In the genomic region with DNA sequence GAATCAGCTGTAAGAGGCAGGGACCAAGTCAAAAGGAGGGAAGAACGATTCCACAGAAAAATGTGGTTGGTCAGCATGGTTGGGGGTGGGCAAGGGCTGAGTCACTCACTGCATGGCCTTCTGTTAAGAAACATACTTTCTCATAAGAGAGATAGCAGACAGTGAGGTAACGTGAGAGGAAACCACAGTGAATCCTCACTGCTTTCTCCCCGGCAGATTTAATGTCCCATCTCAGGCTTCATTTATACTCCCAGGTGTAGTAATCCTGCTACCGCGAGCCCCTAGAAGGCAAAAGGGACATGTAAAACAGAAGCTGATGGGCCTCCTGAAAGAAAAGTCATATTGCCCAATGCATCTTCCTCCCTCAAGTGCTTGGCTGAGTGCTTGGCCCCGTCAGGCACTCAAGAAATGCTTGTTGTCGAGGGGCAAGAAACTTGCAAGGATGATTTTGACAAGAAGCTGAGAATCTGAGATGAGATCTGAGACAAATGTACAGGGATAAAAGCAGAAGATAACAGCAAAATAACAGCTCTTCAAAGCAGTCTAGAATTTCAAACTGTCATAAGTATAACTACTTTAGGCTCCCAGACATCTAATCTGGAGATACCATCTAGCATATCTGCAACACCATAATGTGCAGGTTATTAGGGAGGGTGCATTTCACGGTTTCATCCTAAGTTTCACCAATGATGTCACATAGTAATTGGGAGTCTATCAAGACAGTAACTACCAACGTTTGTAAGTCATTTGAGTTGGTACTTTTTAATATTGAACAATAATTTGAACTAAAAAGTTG, we compare ENCODE assay signal across 8 cellular contexts. TPM values are rescaled to one million over a fixed set of nuclear protein-coding genes. Genes with fewer than 3 reads are reported as not detected.
A peak's percentile ranks its signal among the peaks of the same experiment; 100 is the strongest.
DNase-seq lines count a peak whose midpoint lies in the region; ATAC-seq and TF ChIP-seq lines count a peak whose summit lies in the region.

No MANE protein-coding gene starts in this region.

- H3K9me3 Mint-ChIP-seq in CD4-positive, alpha-beta T cell = no peaks in the 10 kb centered on the region
- no peaks in the 10 kb centered on the region for H3K9me3 Mint-ChIP-seq in stimulated activated memory B cell treated with anti-CD40 and anti-IgM and Interleukin-4, amounts not matched to agents 10 μg/mL and 1 μg/mL and 100 μg/mL, for 72 hours

- H3K36me3 ChIP-seq in esophagus squamous epithelium = no peaks in the 10 kb centered on the region

- 45 to 57% methylated on average over 5 to 7 of the region's 9 CpGs for WGBS in esophagus squamous epithelium, 2 donors

- ATAC-seq in CD4-positive, alpha-beta T cell (ENCODE audit: poor library complexity) = peak; percentile 71
- ATAC-seq in HG02885 (IDR thresholded peaks at IDR 0.05; ENCODE audit: poor library complexity, unreplicated experiment) (peak; percentile 48), foreskin keratinocyte (peak; percentile 72), left colon (no peak)
- ATAC-seq in stimulated activated memory B cell treated with anti-CD40 and anti-IgM and Interleukin-4, amounts not matched to agents 10 μg/mL and 1 μg/mL and 100 μg/mL, for 72 hours = peak; percentile 73

- TF ChIP-seq CTCF in CD4-positive, alpha-beta T cell (IDR thresholded peaks at IDR 0.05) = no peak
- no peak for TF ChIP-seq CTCF in foreskin keratinocyte (conservative IDR thresholded peaks at IDR 0.05)
- no peak for TF ChIP-seq CTCF in esophagus squamous epithelium (IDR thresholded peaks at IDR 0.05)

- intact Hi-C loops in CD4-positive, alpha-beta T cell (cut with DNase I, micrococcal nuclease) = no loop called here
- intact Hi-C loops in esophagus squamous epithelium (cut with DNase I) = no loop called here
- intact Hi-C loops in left colon (cut with DNase I, micrococcal nuclease) = no loop called here

- H3K4me1 Mint-ChIP-seq in CD4-positive, alpha-beta T cell (ENCODE audit: low read depth) = peaks cover 54% of the 10 kb centered on the region
- H3K4me1 Mint-ChIP-seq in stimulated activated memory B cell treated with anti-CD40 and anti-IgM and Interleukin-4, amounts not matched to agents 10 μg/mL and 1 μg/mL and 100 μg/mL, for 72 hours = peaks cover 26% of the 10 kb centered on the region

- CTCF ChIA-PET in CD4-positive, alpha-beta T cell (lab: Charles Lee) = interaction anchor here (1.2 kb wide), 1 partner anchor 52 kb away, joined by 3 read pairs; no protein-coding TSS in a partner anchor

- TF ChIP-seq POLR2A in esophagus squamous epithelium (IDR thresholded peaks at IDR 0.05) = no peak

- no peaks in the 10 kb centered on the region for H3K9me3 ChIP-seq in CD4-positive, alpha-beta T cell (ENCODE audit: control insufficient read depth, low read length)
- no peaks in the 10 kb centered on the region for H3K9me3 ChIP-seq in esophagus squamous epithelium

- peaks cover 8% of the 10 kb centered on the region for H3K4me1 ChIP-seq in foreskin keratinocyte
- no peaks in the 10 kb centered on the region for H3K4me1 ChIP-seq in esophagus squamous epithelium

- H3K27me3 Mint-ChIP-seq in CD4-positive, alpha-beta T cell = no peaks in the 10 kb centered on the region
- H3K27me3 Mint-ChIP-seq in stimulated activated memory B cell treated with anti-CD40 and anti-IgM and Interleukin-4, amounts not matched to agents 10 μg/mL and 1 μg/mL and 100 μg/mL, for 72 hours = no peaks in the 10 kb centered on the region

- no peaks in the 10 kb centered on the region for H3K27me3 ChIP-seq in CD4-positive, alpha-beta T cell (ENCODE audit: control insufficient read depth, insufficient read depth, low read length)
- H3K27me3 ChIP-seq in foreskin keratinocyte (no peaks in the 10 kb centered on the region), esophagus squamous epithelium (no peaks in the 10 kb centered on the region)

- peak overlapping the region; percentile 91 for H3K27ac Mint-ChIP-seq in CD4-positive, alpha-beta T cell
- peak overlapping the region; percentile 83 for H3K27ac Mint-ChIP-seq in stimulated activated memory B cell treated with anti-CD40 and anti-IgM and Interleukin-4, amounts not matched to agents 10 μg/mL and 1 μg/mL and 100 μg/mL, for 72 hours

- peak overlapping the region; percentile 65 for H3K4me3 Mint-ChIP-seq in CD4-positive, alpha-beta T cell
- H3K4me3 Mint-ChIP-seq in stimulated activated memory B cell treated with anti-CD40 and anti-IgM and Interleukin-4, amounts not matched to agents 10 μg/mL and 1 μg/mL and 100 μg/mL, for 72 hours = no peak overlapping the region

- no peaks in the 10 kb centered on the region for H3K36me3 Mint-ChIP-seq in CD4-positive, alpha-beta T cell (ENCODE audit: low read depth)
- no peaks in the 10 kb centered on the region for H3K36me3 Mint-ChIP-seq in stimulated activated memory B cell treated with anti-CD40 and anti-IgM and Interleukin-4, amounts not matched to agents 10 μg/mL and 1 μg/mL and 100 μg/mL, for 72 hours

- H3K4me3 ChIP-seq in esophagus squamous epithelium = no peak overlapping the region

- peak in 2 of 10 experiments; percentile 3 to 20 for DNase-seq in CD4-positive, alpha-beta T cell
- peak; percentile 37 for DNase-seq in UCSD-AML1 (lab: John Stamatoyannopoulos, UW; ENCODE audit: unreplicated experiment)
- peak; percentile 33 to 58 for DNase-seq in foreskin keratinocyte
- DNase-seq in esophagus squamous epithelium (lab: John Stamatoyannopoulos, UW) = no peak
- DNase-seq in left colon = no peak
- no peak for DNase-seq in NCI-H2196 (lab: John Stamatoyannopoulos, UW; ENCODE audit: unreplicated experiment)

- POLR2A ChIA-PET in CD4-positive, alpha-beta T cell (lab: Charles Lee) = interaction anchor here (1.0 to 1.1 kb wide), 3 partner anchors 9 to 42 kb away, joined by 3 read pairs; no protein-coding TSS in a partner anchor

- H3K27ac ChIP-seq in CD4-positive, alpha-beta T cell (ENCODE audit: low read depth, low read length) = peak overlapping the region; percentile 29
- H3K27ac ChIP-seq in foreskin keratinocyte = no peak overlapping the region
- peak overlapping the region in 2 of 4 donors; percentile 38 to 39 for H3K27ac ChIP-seq in esophagus squamous epithelium

RNA-seq across cellular contexts. Expression of a gene that starts 40.2 kb away (rescaled TPM):
- total RNA-seq in CD4-positive, alpha-beta T cell = 10 to 100 TPM; 64.7 to 65.9 TPM
- total RNA-seq in foreskin keratinocyte (16.6 and 24.5 TPM in 2 replicates), esophagus squamous epithelium (1 to 10 TPM; 2.3 to 9.5 (median 7.5) TPM), left colon (10 to 100 TPM; 54.6 to 95.7 TPM)
- polyA plus RNA-seq in foreskin keratinocyte = 12.0 and 17.9 TPM in 2 replicates

Comparison
In these comparisons a context has a peak if more than half of its experiments do, and no peak if none do; other contexts are left out.
1. DNase-seq: peak in UCSD-AML1 (single experiment) and foreskin keratinocyte (2 of 2); none in esophagus squamous epithelium (single experiment), left colon (0 of 2) and NCI-H2196 (single experiment).